ENCODE assay signal across 29 cellular contexts in the genomic region with DNA sequence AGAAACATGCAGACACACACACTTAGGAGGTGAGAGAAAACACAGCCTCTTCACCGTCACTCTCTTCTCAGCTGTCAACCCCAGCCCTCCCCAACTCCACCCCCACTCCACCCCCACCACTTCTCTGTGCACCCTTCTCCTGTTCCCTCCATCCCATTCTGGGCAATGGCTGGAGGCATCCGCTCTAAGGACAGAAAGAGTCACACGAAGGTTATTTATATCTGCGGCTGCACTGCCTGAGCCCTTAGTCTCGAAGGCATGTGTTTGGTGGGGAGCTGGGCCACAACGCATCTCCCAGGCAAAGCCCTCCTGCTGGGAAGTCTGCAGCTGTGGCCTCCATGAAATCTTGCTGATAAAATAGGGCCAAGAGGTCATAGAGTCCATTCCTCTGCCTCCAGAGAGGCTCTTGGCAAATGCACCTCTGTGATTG.
A peak's percentile ranks its signal among the peaks of the same experiment; 100 is the strongest.
DNase-seq lines count a peak whose midpoint lies in the region; ATAC-seq and TF ChIP-seq lines count a peak whose summit lies in the region.
"Had no signal": no experiment of that assay in that cellular context is flagged by ENCODE, and none has a peak within 500 bp of the region (broad histone marks: within the 10 kb centered on the region; RNA-seq: fewer than 3 reads in every experiment).

No MANE protein-coding gene starts in this region.

- DNase-seq in CD14-positive monocyte (ENCODE audit: low spot score) (no peak), NCI-H69 (lab: John Stamatoyannopoulos, UW) (peak; percentile 16), choroid plexus epithelial cell (ENCODE audit: low read depth) (peak; percentile 51), right cardiac atrium (peak; percentile 32 to 65 (median 62)), T-helper 1 cell (no peak), Ammon's horn (ENCODE audit: low spot score) (no peak), HUDEP-2 (lab: John Stamatoyannopoulos, UW; ENCODE audit: unreplicated experiment in 76 of 76) (no peak)
- DNase-seq: activated CD8-positive, alpha-beta T cell treated with anti-CD3 and anti-CD28 coated beads for 36 hours; activated naive CD4-positive, alpha-beta T cell treated with anti-CD3 and anti-CD28 coated beads, Interleukin-2, amount 50 U/mL, for 16 hours; amygdala; CD4-positive, CD25-positive, alpha-beta regulatory T cell; colonic mucosa; DND-41; effector CD8-positive, alpha-beta T cell; islet precursor cell; KBM-7; NCI-H1417 treated with DMSO at 0.1 percent for 48 hours; NCI-H2029 treated with DMSO at 0.1 percent for 48 hours; NCI-H524; PC-3; retina had no signal

- H3K9me3 ChIP-seq in right cardiac atrium (ENCODE audit: control insufficient read depth, low read length) = no peaks in the 10 kb centered on the region
- H3K9me3 ChIP-seq: breast epithelium, colonic mucosa, pancreas had no signal

- H3K36me3 Mint-ChIP-seq in CD14-positive monocyte = peaks cover 0 to 6% of the 10 kb centered on the region in 2 donors
- H3K36me3 Mint-ChIP-seq: CD4-positive, CD25-positive, alpha-beta regulatory T cell had no signal

- no peaks in the 10 kb centered on the region for H3K27me3 ChIP-seq in right cardiac atrium (ENCODE audit: control insufficient read depth, insufficient read depth)
- H3K27me3 ChIP-seq: breast epithelium, colonic mucosa, pancreas had no signal

- H3K27me3 Mint-ChIP-seq in CD14-positive monocyte (ENCODE audit: low read depth in 3 of 3) = no peaks in the 10 kb centered on the region

- ATAC-seq in right cardiac atrium (peak; percentile 87 to 91), GM21367 (IDR thresholded peaks at IDR 0.05; ENCODE audit: unreplicated experiment) (no peak)
- ATAC-seq: activated CD8-positive, alpha-beta T cell treated with anti-CD3 and anti-CD28 coated beads for 36 hours; activated T-helper 17 cell treated with anti-CD3 and anti-CD28 coated beads, Interleukin-2, amount 50 U/mL, for 72 hours; PC-3 had no signal

- no peak for TF ChIP-seq CTCF in CD14-positive monocyte (IDR thresholded peaks at IDR 0.05)
- no peak for TF ChIP-seq CTCF in choroid plexus epithelial cell (conservative IDR thresholded peaks at IDR 0.05; ENCODE audit: low read depth, low read length)

- no peak overlapping the region for H3K27ac ChIP-seq in right cardiac atrium (ENCODE audit: low read length)
- H3K27ac ChIP-seq: breast epithelium, colonic mucosa, epithelial cell of prostate had no signal

- H3K4me1 ChIP-seq in right cardiac atrium (ENCODE audit: control insufficient read depth, insufficient read depth, low read length) = peaks cover 7% of the 10 kb centered on the region

- H3K4me1 Mint-ChIP-seq in CD14-positive monocyte = peaks cover 90% of the 10 kb centered on the region

- peak overlapping the region; percentile 57 to 80 for H3K4me3 Mint-ChIP-seq in CD14-positive monocyte
- H3K4me3 Mint-ChIP-seq: activated CD8-positive, alpha-beta T cell treated with anti-CD3 and anti-CD28 coated beads for 36 hours; activated T-helper 17 cell treated with anti-CD3 and anti-CD28 coated beads, Interleukin-2, amount 50 U/mL, for 72 hours; CD4-positive, CD25-positive, alpha-beta regulatory T cell; nephron; stimulated activated naive CD8-positive, alpha-beta T cell treated with anti-CD3 and anti-CD28 coated beads, Interleukin-15, Interleukin-2, amounts not matched to agents 100 ng/mL and 50 ng/mL, for 24 hours had no signal

- intact Hi-C loops in CD14-positive monocyte (cut with micrococcal nuclease) = loop anchor here in 1 of 2 donors (10.0 kb wide), 1 partner anchor 98 kb away; the partner anchor contains the start of gene LPGAT1
- intact Hi-C loops in right cardiac atrium (cut with DNase I) = loop anchor here in 1 of 4 donors (10.0 kb wide), 1 partner anchor 98 kb away; the partner anchor contains the start of gene LPGAT1

- WGBS in right cardiac atrium = 39% methylated on average over 6 of the region's 6 CpGs

- peak overlapping the region; percentile 28 to 93 (median 87) for H3K27ac Mint-ChIP-seq in CD14-positive monocyte
- H3K27ac Mint-ChIP-seq: activated CD8-positive, alpha-beta T cell treated with anti-CD3 and anti-CD28 coated beads for 36 hours; activated T-helper 17 cell treated with anti-CD3 and anti-CD28 coated beads, Interleukin-2, amount 50 U/mL, for 72 hours; CD4-positive, CD25-positive, alpha-beta regulatory T cell; stimulated activated naive CD8-positive, alpha-beta T cell treated with anti-CD3 and anti-CD28 coated beads, Interleukin-15, Interleukin-2, amounts not matched to agents 100 ng/mL and 50 ng/mL, for 24 hours had no signal

- H3K4me3 ChIP-seq in choroid plexus epithelial cell (ENCODE audit: low read depth, low read length) (no peak overlapping the region), right cardiac atrium (ENCODE audit: low read length) (no peak overlapping the region)
- H3K4me3 ChIP-seq: breast epithelium, colonic mucosa, pancreas, smooth muscle cell had no signal

- peaks cover 0 to 10% (median 5%) of the 10 kb centered on the region in 7 donors for H3K9me3 Mint-ChIP-seq in CD14-positive monocyte
- H3K9me3 Mint-ChIP-seq: activated CD8-positive, alpha-beta T cell treated with anti-CD3 and anti-CD28 coated beads for 36 hours; activated T-helper 17 cell treated with anti-CD3 and anti-CD28 coated beads, Interleukin-2, amount 50 U/mL, for 72 hours; nephron; stimulated activated naive CD8-positive, alpha-beta T cell treated with anti-CD3 and anti-CD28 coated beads, Interleukin-15, Interleukin-2, amounts not matched to agents 100 ng/mL and 50 ng/mL, for 24 hours had no signal

Comparison
In these comparisons a context has a peak if more than half of its experiments do, and no peak if none do; other contexts are left out.
1. DNase-seq: peak in NCI-H69 (single experiment), choroid plexus epithelial cell (single experiment) and right cardiac atrium (3 of 3); none in CD14-positive monocyte (single experiment), T-helper 1 cell (0 of 5), Ammon's horn (single experiment) and HUDEP-2 (0 of 76).